ENCODE assay signal across 8 cellular contexts in the genomic region with DNA sequence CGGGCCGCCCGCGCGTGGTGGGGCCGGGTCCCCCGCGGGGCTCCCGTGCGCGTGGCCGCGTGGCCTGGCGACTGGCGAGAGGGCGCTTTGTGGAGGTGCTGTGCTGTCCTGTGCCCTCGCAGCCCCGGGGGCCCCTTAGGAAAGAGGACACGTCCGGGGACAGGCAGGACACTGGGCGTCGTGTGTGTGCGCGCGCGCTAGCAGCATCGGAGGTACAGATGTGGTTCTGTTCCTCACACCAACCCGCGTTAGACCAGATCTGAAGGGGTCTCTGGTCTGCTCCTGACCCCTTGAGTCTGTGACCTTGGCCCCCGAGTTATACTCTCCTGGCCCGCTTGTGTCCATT. TPM values are rescaled to one million over a fixed set of nuclear protein-coding genes. Genes with fewer than 3 reads are reported as not detected.
A peak's percentile ranks its signal among the peaks of the same experiment; 100 is the strongest.
DNase-seq lines count a peak whose midpoint lies in the region; ATAC-seq and TF ChIP-seq lines count a peak whose summit lies in the region.

No MANE protein-coding gene starts in this region.

- ATAC-seq in GM19463 (IDR thresholded peaks at IDR 0.05; ENCODE audit: unreplicated experiment) (peak; percentile 4), WTC11 (peak; percentile 10; the same call in 1 of the 2 replicates), heart left ventricle (peak; percentile 0 to 43 (median 6)), HG03520 (IDR thresholded peaks at IDR 0.05; ENCODE audit: unreplicated experiment) (no peak), HG02610 (IDR thresholded peaks at IDR 0.05; ENCODE audit: unreplicated experiment) (no peak), HG03469 (IDR thresholded peaks at IDR 0.05; ENCODE audit: unreplicated experiment) (no peak)

- peaks cover 0 to 17% (median 2%) of the 10 kb centered on the region in 12 donors for H3K4me1 ChIP-seq in heart left ventricle

- no peaks in the 10 kb centered on the region for H3K9me3 ChIP-seq in heart left ventricle

- peaks cover 14% of the 10 kb centered on the region for H3K4me1 Mint-ChIP-seq in WTC11

- H3K36me3 Mint-ChIP-seq in WTC11 = peaks cover 3% of the 10 kb centered on the region; the same call in 1 of the 2 replicates

- H3K4me3 Mint-ChIP-seq in WTC11 = peak overlapping the region; percentile 62

- no peaks in the 10 kb centered on the region for H3K36me3 ChIP-seq in heart left ventricle

- DNase-seq in WTC11 (ENCODE audit: low spot score) (no peak), heart left ventricle (peak in 2 of 5 donors; percentile 51 to 65), retina (peak; percentile 66), NCI-H69 (lab: John Stamatoyannopoulos, UW) (no peak)

- POLR2A ChIA-PET in WTC11 (lab: Charles Lee) = no interaction called here

- peak overlapping the region; percentile 84 to 100 (median 97) for H3K27ac ChIP-seq in heart left ventricle

- no peak for TF ChIP-seq POLR2A in heart left ventricle (IDR thresholded peaks at IDR 0.05)

- CTCF ChIA-PET in WTC11 (lab: Charles Lee) = interaction anchor here (0.6 to 1.2 kb wide), 3 partner anchors 11 to 72 kb away, joined by 4 to 6 read pairs (median 6); no protein-coding TSS in a partner anchor

- peaks cover 0 to 33% (median 0%) of the 10 kb centered on the region in 9 donors for H3K27me3 ChIP-seq in heart left ventricle

- H3K27me3 Mint-ChIP-seq in WTC11 (ENCODE audit: low read depth) = peaks cover 52% of the 10 kb centered on the region

- no peak overlapping the region for H3K27ac Mint-ChIP-seq in WTC11

- WGBS in heart left ventricle, 4 donors = 2 to 13% (median 6%) methylated on average over 5 to 31 of the region's 31 CpGs

- intact Hi-C loops in heart left ventricle (cut with DNase I) = loop anchor here in 4 of 10 donors (2.0 to 5.0 kb wide), 5 partner anchors 41 to 79 kb away; no protein-coding TSS in a partner anchor

- peaks cover 9% of the 10 kb centered on the region for H3K9me3 Mint-ChIP-seq in WTC11

- TF ChIP-seq CTCF in WTC11 (IDR thresholded peaks at IDR 0.05) (no peak), heart left ventricle (IDR thresholded peaks at IDR 0.05) (no peak)

- H3K4me3 ChIP-seq in heart left ventricle = peak overlapping the region; percentile 56 to 87 (median 66)

TF ChIP-seq in WTC11, 78 proteins besides CTCF, POLR2A, EP300 and RAD21:
- TF ChIP-seq, protein P1, sequence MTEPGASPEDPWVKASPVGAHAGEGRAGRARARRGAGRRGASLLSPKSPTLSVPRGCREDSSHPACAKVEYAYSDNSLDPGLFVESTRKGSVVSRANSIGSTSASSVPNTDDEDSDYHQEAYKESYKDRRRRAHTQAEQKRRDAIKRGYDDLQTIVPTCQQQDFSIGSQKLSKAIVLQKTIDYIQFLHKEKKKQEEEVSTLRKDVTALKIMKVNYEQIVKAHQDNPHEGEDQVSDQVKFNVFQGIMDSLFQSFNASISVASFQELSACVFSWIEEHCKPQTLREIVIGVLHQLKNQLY (CRISPR knock-in tag; IDR thresholded peaks at IDR 0.05) = no peak
- no peak for TF ChIP-seq JUN (CRISPR knock-in tag; IDR thresholded peaks at IDR 0.05)
- TF ChIP-seq, protein P2, sequence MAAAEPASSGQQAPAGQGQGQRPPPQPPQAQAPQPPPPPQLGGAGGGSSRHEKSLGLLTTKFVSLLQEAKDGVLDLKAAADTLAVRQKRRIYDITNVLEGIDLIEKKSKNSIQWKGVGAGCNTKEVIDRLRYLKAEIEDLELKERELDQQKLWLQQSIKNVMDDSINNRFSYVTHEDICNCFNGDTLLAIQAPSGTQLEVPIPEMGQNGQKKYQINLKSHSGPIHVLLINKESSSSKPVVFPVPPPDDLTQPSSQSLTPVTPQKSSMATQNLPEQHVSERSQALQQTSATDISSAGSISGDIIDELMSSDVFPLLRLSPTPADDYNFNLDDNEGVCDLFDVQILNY (CRISPR knock-in tag; IDR thresholded peaks at IDR 0.05) = no peak
- no peak for TF ChIP-seq ATF1 (CRISPR knock-in tag; IDR thresholded peaks at IDR 0.05)
- TF ChIP-seq, protein P3, sequence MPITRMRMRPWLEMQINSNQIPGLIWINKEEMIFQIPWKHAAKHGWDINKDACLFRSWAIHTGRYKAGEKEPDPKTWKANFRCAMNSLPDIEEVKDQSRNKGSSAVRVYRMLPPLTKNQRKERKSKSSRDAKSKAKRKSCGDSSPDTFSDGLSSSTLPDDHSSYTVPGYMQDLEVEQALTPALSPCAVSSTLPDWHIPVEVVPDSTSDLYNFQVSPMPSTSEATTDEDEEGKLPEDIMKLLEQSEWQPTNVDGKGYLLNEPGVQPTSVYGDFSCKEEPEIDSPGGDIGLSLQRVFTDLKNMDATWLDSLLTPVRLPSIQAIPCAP (CRISPR knock-in tag; IDR thresholded peaks at IDR 0.05) = no peak
- no peak for TF ChIP-seq MXD4 (CRISPR knock-in tag; IDR thresholded peaks at IDR 0.05; ENCODE audit: borderline replicate concordance)
- TF ChIP-seq, protein P4, sequence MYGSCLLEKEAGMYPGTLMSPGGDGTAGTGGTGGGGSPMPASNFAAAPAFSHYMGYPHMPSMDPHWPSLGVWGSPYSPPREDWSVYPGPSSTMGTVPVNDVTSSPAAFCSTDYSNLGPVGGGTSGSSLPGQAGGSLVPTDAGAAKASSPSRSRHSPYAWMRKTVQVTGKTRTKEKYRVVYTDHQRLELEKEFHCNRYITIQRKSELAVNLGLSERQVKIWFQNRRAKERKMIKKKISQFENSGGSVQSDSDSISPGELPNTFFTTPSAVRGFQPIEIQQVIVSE (CRISPR knock-in tag; IDR thresholded peaks at IDR 0.05; ENCODE audit: borderline replicate concordance) = no peak
- TF ChIP-seq, protein P5, sequence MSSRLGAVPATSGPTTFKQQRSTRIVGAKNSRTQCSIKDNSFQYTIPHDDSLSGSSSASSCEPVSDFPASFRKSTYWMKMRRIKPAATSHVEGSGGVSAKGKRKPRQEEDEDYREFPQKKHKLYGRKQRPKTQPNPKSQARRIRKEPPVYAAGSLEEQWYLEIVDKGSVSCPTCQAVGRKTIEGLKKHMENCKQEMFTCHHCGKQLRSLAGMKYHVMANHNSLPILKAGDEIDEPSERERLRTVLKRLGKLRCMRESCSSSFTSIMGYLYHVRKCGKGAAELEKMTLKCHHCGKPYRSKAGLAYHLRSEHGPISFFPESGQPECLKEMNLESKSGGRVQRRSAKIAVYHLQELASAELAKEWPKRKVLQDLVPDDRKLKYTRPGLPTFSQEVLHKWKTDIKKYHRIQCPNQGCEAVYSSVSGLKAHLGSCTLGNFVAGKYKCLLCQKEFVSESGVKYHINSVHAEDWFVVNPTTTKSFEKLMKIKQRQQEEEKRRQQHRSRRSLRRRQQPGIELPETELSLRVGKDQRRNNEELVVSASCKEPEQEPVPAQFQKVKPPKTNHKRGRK (CRISPR knock-in tag; IDR thresholded peaks at IDR 0.05; ENCODE audit: borderline replicate concordance) = no peak
- TF ChIP-seq, protein P6, sequence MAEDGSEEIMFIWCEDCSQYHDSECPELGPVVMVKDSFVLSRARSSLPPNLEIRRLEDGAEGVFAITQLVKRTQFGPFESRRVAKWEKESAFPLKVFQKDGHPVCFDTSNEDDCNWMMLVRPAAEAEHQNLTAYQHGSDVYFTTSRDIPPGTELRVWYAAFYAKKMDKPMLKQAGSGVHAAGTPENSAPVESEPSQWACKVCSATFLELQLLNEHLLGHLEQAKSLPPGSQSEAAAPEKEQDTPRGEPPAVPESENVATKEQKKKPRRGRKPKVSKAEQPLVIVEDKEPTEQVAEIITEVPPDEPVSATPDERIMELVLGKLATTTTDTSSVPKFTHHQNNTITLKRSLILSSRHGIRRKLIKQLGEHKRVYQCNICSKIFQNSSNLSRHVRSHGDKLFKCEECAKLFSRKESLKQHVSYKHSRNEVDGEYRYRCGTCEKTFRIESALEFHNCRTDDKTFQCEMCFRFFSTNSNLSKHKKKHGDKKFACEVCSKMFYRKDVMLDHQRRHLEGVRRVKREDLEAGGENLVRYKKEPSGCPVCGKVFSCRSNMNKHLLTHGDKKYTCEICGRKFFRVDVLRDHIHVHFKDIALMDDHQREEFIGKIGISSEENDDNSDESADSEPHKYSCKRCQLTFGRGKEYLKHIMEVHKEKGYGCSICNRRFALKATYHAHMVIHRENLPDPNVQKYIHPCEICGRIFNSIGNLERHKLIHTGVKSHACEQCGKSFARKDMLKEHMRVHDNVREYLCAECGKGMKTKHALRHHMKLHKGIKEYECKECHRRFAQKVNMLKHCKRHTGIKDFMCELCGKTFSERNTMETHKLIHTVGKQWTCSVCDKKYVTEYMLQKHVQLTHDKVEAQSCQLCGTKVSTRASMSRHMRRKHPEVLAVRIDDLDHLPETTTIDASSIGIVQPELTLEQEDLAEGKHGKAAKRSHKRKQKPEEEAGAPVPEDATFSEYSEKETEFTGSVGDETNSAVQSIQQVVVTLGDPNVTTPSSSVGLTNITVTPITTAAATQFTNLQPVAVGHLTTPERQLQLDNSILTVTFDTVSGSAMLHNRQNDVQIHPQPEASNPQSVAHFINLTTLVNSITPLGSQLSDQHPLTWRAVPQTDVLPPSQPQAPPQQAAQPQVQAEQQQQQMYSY (CRISPR knock-in tag; IDR thresholded peaks at IDR 0.05) = no peak
- no peak for TF ChIP-seq ELF4 (CRISPR knock-in tag; IDR thresholded peaks at IDR 0.05; ENCODE audit: low read depth)
- TF ChIP-seq, protein P7, sequence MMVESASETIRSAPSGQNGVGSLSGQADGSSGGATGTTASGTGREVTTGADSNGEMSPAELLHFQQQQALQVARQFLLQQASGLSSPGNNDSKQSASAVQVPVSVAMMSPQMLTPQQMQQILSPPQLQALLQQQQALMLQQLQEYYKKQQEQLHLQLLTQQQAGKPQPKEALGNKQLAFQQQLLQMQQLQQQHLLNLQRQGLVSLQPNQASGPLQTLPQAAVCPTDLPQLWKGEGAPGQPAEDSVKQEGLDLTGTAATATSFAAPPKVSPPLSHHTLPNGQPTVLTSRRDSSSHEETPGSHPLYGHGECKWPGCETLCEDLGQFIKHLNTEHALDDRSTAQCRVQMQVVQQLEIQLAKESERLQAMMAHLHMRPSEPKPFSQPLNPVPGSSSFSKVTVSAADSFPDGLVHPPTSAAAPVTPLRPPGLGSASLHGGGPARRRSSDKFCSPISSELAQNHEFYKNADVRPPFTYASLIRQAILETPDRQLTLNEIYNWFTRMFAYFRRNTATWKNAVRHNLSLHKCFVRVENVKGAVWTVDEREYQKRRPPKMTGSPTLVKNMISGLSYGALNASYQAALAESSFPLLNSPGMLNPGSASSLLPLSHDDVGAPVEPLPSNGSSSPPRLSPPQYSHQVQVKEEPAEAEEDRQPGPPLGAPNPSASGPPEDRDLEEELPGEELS (CRISPR knock-in tag; IDR thresholded peaks at IDR 0.05) = no peak
TF ChIP-seq in WTC11: peak in this region for 0.

RNA-seq across cellular contexts. Expression of a gene that starts 0.5 kb away (rescaled TPM):
- 2.0 to 3.5 TPM (median 2.6 TPM) in 3 replicates for total RNA-seq in WTC11 (2021)
- 1,000 to 10,000 TPM; 1,403 to 4,007 (median 2,928) TPM for total RNA-seq in heart left ventricle
- polyA plus RNA-seq in heart left ventricle = 1,000 to 10,000 TPM; 1,024 to 1,237 TPM

Comparison
In these comparisons a context has a peak if more than half of its experiments do, and no peak if none do; other contexts are left out.
1. ATAC-seq: peak in GM19463 (single experiment), WTC11 (single experiment) and heart left ventricle (4 of 4); none in HG03520 (single experiment), HG02610 (single experiment) and HG03469 (single experiment).
2. RNA of a gene that starts 0.5 kb away (total RNA-seq): 1,403 to 4,007 TPM in heart left ventricle; 2.0 to 3.5 TPM in WTC11; every median in the first group is over 100 times any median in the second.